In the genomic region with DNA sequence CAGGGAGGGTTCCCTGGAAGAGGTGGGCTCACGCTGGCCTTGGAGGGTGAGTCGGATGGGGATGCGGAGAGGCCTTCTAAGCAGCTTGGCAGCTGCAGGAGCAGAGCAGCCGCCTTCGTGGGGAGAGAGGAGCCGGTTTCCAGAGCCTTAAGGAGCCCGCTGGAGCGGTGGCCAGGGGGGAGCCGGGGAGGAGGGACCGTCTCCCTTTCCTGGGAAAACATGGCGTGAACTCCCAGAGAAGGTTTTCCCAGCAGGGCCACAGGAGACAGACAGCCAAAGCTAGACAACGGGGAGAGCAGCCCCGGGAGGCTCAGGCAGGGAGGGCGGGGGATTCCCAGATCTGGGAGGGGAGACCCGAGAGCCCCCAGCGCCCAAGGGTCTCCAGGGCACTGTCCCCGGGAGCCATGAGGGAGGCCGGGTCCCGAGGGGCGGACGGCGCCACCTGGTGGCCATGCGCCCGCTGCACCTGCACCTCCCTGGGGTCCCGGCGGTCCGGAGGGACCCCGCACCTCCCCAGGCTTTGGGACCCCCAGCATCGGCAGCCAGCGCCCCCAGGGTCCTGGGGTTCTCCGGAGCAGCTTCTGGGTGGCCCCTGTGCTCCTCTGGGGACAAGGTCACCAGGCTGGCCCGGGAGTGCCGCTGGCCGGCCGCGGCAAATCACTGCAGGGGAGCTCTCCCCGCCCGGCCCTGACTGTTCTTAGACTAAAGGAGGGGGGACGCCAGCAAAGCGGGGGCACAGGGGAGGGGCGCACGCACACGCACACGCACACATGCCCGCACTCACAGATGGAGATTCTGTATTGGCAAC, we compare ENCODE assay signal across 8 cellular contexts. TPM values are rescaled to one million over a fixed set of nuclear protein-coding genes. Genes with fewer than 3 reads are reported as not detected.
DNase-seq lines count a peak whose midpoint lies in the region; ATAC-seq and TF ChIP-seq lines count a peak whose summit lies in the region.

No MANE protein-coding gene starts in this region.

- H3K27ac ChIP-seq in OCI-LY7 (ENCODE audit: low read depth, low read length, poor library complexity, severe bottlenecking), result no peak overlapping the region
- H3K27ac ChIP-seq in gastroesophageal sphincter, result no peak overlapping the region

- intact Hi-C loops in OCI-LY7 (cut with micrococcal nuclease; ENCODE audit: unreplicated experiment), result loop anchor here (1.0 kb wide), 2 partner anchors 138 to 180 kb away; no protein-coding TSS in a partner anchor
- intact Hi-C loops in posterior cingulate gyrus (cut with DNase I), result loop anchor here (1.0 kb wide), 2 partner anchors 138 to 180 kb away; no protein-coding TSS in a partner anchor

- TF ChIP-seq CTCF in OCI-LY7 (conservative IDR thresholded peaks at IDR 0.05; ENCODE audit: low read length) (peak; percentile 92), gastroesophageal sphincter (IDR thresholded peaks at IDR 0.05) (peak in 3 of 4 experiments; percentile 93 to 100 (median 94))

- CTCF ChIA-PET in OCI-LY7 (lab: Charles Lee; ENCODE audit: unreplicated experiment), result interaction anchor here (0.6 to 1.8 kb wide), 3 partner anchors 28 to 154 kb away, joined by 4 to 27 read pairs (median 10); no protein-coding TSS in a partner anchor

- DNase-seq in DMS53 (lab: John Stamatoyannopoulos, UW), result peak; percentile 52
- no peak for DNase-seq in DMS53 treated with DMSO at 0.1 percent for 48 hours (lab: John Stamatoyannopoulos, UW; ENCODE audit: unreplicated experiment)
- peak; percentile 58 for DNase-seq in OCI-LY7 (ENCODE audit: low spot score)
- peak; percentile 54 for DNase-seq in activated effector memory CD4-positive, alpha-beta T cell treated with Interleukin-2 at 50 U/mL for 16 hours
- peak in 9 of 10 donors; percentile 40 to 93 (median 68) for DNase-seq in posterior cingulate gyrus

- ATAC-seq in gastroesophageal sphincter, result peak; percentile 59
- ATAC-seq in GM19467 (IDR thresholded peaks at IDR 0.05; ENCODE audit: unreplicated experiment), result no peak
- ATAC-seq in GM19035 (IDR thresholded peaks at IDR 0.05; ENCODE audit: unreplicated experiment), result no peak

- no peaks in the 10 kb centered on the region for H3K4me1 ChIP-seq in OCI-LY7 (ENCODE audit: insufficient read depth, low read length, poor library complexity, severe bottlenecking)
- peaks cover 0 to 17% (median 6%) of the 10 kb centered on the region in 3 donors for H3K4me1 ChIP-seq in gastroesophageal sphincter

- H2AFZ ChIP-seq in OCI-LY7 (ENCODE audit: low read length), result no peak overlapping the region

- H4K20me1 ChIP-seq in OCI-LY7 (ENCODE audit: insufficient read depth, low read length), result no peaks in the 10 kb centered on the region

- no peaks in the 10 kb centered on the region for H3K9me2 ChIP-seq in OCI-LY7 (ENCODE audit: insufficient read depth, low read length)

- POLR2A ChIA-PET in OCI-LY7 (lab: Charles Lee), result interaction anchor here (0.5 to 0.6 kb wide), 2 partner anchors 23 to 135 kb away, joined by 3 read pairs; no protein-coding TSS in a partner anchor

- no peaks in the 10 kb centered on the region for H3K79me2 ChIP-seq in OCI-LY7 (ENCODE audit: insufficient read depth, low read depth, low read length)

- H3K9me3 ChIP-seq in OCI-LY7 (ENCODE audit: low read length), result no peaks in the 10 kb centered on the region
- no peaks in the 10 kb centered on the region for H3K9me3 ChIP-seq in gastroesophageal sphincter

- H3K4me3 ChIP-seq in OCI-LY7 (ENCODE audit: low read depth, low read length, poor library complexity, severe bottlenecking) (no peak overlapping the region), gastroesophageal sphincter (peak overlapping the region in 1 of 2 donors; percentile 28)

- H3K27me3 ChIP-seq in gastroesophageal sphincter, result peaks cover 51% of the 10 kb centered on the region

- no peak for TF ChIP-seq POLR2A in gastroesophageal sphincter (IDR thresholded peaks at IDR 0.05)

- 20 to 39% methylated on average over 4 to 8 of the region's 45 CpGs for WGBS in gastroesophageal sphincter (ENCODE audit: low coverage in 1 of 2), 2 donors

- BruUV-seq in OCI-LY7 (replicated peaks; lab: Mats Ljungman, UMichigan), result no TSS peak

- H3K36me3 ChIP-seq in OCI-LY7 (ENCODE audit: insufficient read depth, low read length) (no peaks in the 10 kb centered on the region), gastroesophageal sphincter (no peaks in the 10 kb centered on the region)

- TF ChIP-seq EP300 in gastroesophageal sphincter (IDR thresholded peaks at IDR 0.05), result no peak

- H3K4me2 ChIP-seq in OCI-LY7 (ENCODE audit: low read length), result no peak overlapping the region

RNA-seq across cellular contexts. Expression of gene SYT8, which starts 2.4 kb away (rescaled TPM):
- total RNA-seq in OCI-LY7 (2014; rRNA removed; shearing (Covaris generic)), result not detected in 2 replicates
- total RNA-seq in OCI-LY7 (2022) (not detected in 2 replicates), gastroesophageal sphincter (1 to 10 TPM in 1 of 4 donors, not detected in 3; 2.2 TPM)

RNA-seq across cellular contexts. Expression of gene TNNI2, which starts 6.4 kb away (rescaled TPM):
- total RNA-seq in OCI-LY7 (2014; rRNA removed; shearing (Covaris generic)), result 2.5 and 7.3 TPM in 2 replicates
- 8.7 and 14.3 TPM in 2 replicates for total RNA-seq in OCI-LY7 (2022)
- 1 to 10 TPM in 1 of 4 donors, not detected in 3; 1.0 TPM for total RNA-seq in gastroesophageal sphincter

RNA-seq across cellular contexts. Expression of gene LSP1, which starts 20.5 kb away (rescaled TPM):
- total RNA-seq in OCI-LY7 (2014; rRNA removed; shearing (Covaris generic)), result 195 and 232 TPM in 2 replicates
- total RNA-seq in OCI-LY7 (2022), result 225 and 303 TPM in 2 replicates
- total RNA-seq in gastroesophageal sphincter, result 100 to 1,000 TPM in 1 of 4 donors, 10 to 100 TPM in 3; 13.4 to 133 (median 47.7) TPM

RNA-seq across cellular contexts. Expression of gene PRR33, which starts 59.3 kb away (rescaled TPM):
- not detected in 2 replicates for total RNA-seq in OCI-LY7 (2014; rRNA removed; shearing (Covaris generic))
- not detected in 2 replicates for total RNA-seq in OCI-LY7 (2022)
- total RNA-seq in gastroesophageal sphincter, result not detected
